24 cellular contexts compared by ENCODE assay signal in the genomic region with DNA sequence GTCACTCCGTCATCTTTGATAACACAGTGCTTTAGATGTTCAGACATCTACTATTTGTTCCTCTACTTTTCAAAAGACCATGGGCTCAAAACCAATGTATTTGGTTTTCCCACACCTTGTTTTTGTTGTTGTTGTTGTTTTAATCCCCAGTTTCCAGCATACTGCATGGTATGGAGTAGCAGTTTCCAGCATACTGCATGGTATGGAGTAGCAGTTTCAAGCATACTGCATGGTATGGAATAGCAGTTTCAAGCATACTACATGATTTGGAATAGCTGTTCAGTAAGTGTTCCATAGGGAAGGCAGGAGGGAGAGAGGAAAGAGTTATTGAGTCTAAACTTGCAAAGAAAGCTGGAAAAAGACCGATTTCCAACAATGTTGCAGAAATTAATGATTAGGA.
DNase-seq lines count a peak whose midpoint lies in the region; ATAC-seq, FAIRE-seq and TF ChIP-seq lines count a peak whose summit lies in the region.
"Had no signal": no experiment of that assay in that cellular context is flagged by ENCODE, and none has a peak within 500 bp of the region (broad histone marks: within the 10 kb centered on the region; RNA-seq: fewer than 3 reads in every experiment).

No MANE protein-coding gene starts in this region.

- no peak for DNase-seq in A549 (ENCODE audit: low read depth in 1 of 2, low spot score in 1 of 2)
- no peak for DNase-seq in GM23338 (ENCODE audit: low spot score)
- no peak for DNase-seq in K562 (ENCODE audit: extremely low read depth in 1 of 4, low spot score in 3 of 4)
- no peak for DNase-seq in keratinocyte (ENCODE audit: low read depth, low spot score)
- DNase-seq in activated CD4-positive, CD25-positive, alpha-beta regulatory T cell treated with anti-CD3 and anti-CD28 coated beads, Interleukin-2, amount 50 U/mL, for 72 hours, result no peak
- DNase-seq in mucosa of descending colon, result no peak
- no peak for DNase-seq in foreskin melanocyte
- DNase-seq: ACHN, Calu3, DMS79 treated with DMSO at 0.1 percent for 48 hours, GF-D8, H7, Karpas-422, NCI-H1092, NCI-H1417 treated with DMSO at 0.1 percent for 48 hours, NCI-H1694 treated with DMSO at 0.1 percent for 48 hours, NCI-H2081, NCI-H2227 treated with DMSO at 0.1 percent for 48 hours, NCI-H526 treated with DMSO at 0.1 percent for 48 hours, Right ventricle myocardium superior, RPMI8226 had no signal

- POLR2A ChIA-PET in A549 (lab: Yijun Ruan, JAX) (no interaction called here), K562 (lab: Yijun Ruan, JAX) (interaction anchor here (0.6 to 0.7 kb wide), 2 partner anchors 9 to 16 kb away, joined by 3 to 4 read pairs; no protein-coding TSS in a partner anchor)

- H3K4me1 ChIP-seq in A549, result no peaks in the 10 kb centered on the region
- H3K4me1 ChIP-seq in GM23338 (ENCODE audit: insufficient read depth), result peaks cover 17% of the 10 kb centered on the region
- H3K4me1 ChIP-seq in K562 (replicated peaks in 1 of 2; ENCODE audit: control insufficient read depth in 2 of 2, insufficient read depth in 2 of 2, low read length in 2 of 2), result no peaks in the 10 kb centered on the region; a peak in 1 of 5 replicates
- H3K4me1 ChIP-seq in keratinocyte (ENCODE audit: control insufficient read depth, extremely low read depth, insufficient read depth, low read length), result no peaks in the 10 kb centered on the region
- no peaks in the 10 kb centered on the region for H3K4me1 ChIP-seq in mucosa of descending colon (ENCODE audit: low read depth)

- no peaks in the 10 kb centered on the region for H3K9me2 ChIP-seq in GM23338 (ENCODE audit: insufficient read depth)

- FAIRE-seq in A549 (lab: Jason Lieb, UNC), result peak; percentile 43
- peak; percentile 35 for FAIRE-seq in K562 (lab: Jason Lieb, UNC)
- peak; percentile 49 for FAIRE-seq in keratinocyte (lab: Jason Lieb, UNC)

- no peak overlapping the region for H3K4me3 Mint-ChIP-seq in GM23338

- no peaks in the 10 kb centered on the region for H3K9me3 ChIP-seq in A549
- H3K9me3 ChIP-seq in K562 (replicated peaks; ENCODE audit: control insufficient read depth, insufficient read depth, low read depth, low read length), result no peaks in the 10 kb centered on the region
- no peaks in the 10 kb centered on the region for H3K9me3 ChIP-seq in keratinocyte (ENCODE audit: control insufficient read depth, low read depth, low read length)
- no peaks in the 10 kb centered on the region for H3K9me3 ChIP-seq in mucosa of descending colon

- H3K9ac ChIP-seq in K562 (ENCODE audit: insufficient read depth in 1 of 2, low read depth in 2 of 2, low read length in 2 of 2) (no peak overlapping the region), keratinocyte (ENCODE audit: control insufficient read depth, extremely low read depth, insufficient read depth, low read length) (no peak overlapping the region)

- H3K79me2 ChIP-seq in GM23338 (replicated peaks; ENCODE audit: insufficient read depth) (no peaks in the 10 kb centered on the region), K562 (ENCODE audit: control insufficient read depth, insufficient read depth, low read length) (no peaks in the 10 kb centered on the region), keratinocyte (ENCODE audit: control insufficient read depth, insufficient read depth, low read length) (no peaks in the 10 kb centered on the region)

- H3K4me2 ChIP-seq in A549 (no peak overlapping the region), GM23338 (no peak overlapping the region), K562 (ENCODE audit: insufficient read depth, low read length) (no peak overlapping the region), keratinocyte (ENCODE audit: control insufficient read depth, extremely low read depth, insufficient read depth, low read depth, low read length) (no peak overlapping the region)

- no peak overlapping the region for H3K4me3 ChIP-seq in A549
- no peak overlapping the region for H3K4me3 ChIP-seq in GM23338
- no peak overlapping the region for H3K4me3 ChIP-seq in K562
- H3K4me3 ChIP-seq in keratinocyte (ENCODE audit: control insufficient read depth in 2 of 3, extremely low read depth in 1 of 3, insufficient read depth in 2 of 3, low read depth in 1 of 3, low read length in 3 of 3), result no peak overlapping the region
- no peak overlapping the region for H3K4me3 ChIP-seq in mucosa of descending colon

- no peaks in the 10 kb centered on the region for H3F3A ChIP-seq in GM23338 (replicated peaks; ENCODE audit: low read depth)

- H3K36me3 ChIP-seq in GM23338 (ENCODE audit: insufficient read depth), result no peaks in the 10 kb centered on the region
- H3K36me3 ChIP-seq in K562 (ENCODE audit: control insufficient read depth, insufficient read depth, low read length), result no peaks in the 10 kb centered on the region
- H3K36me3 ChIP-seq in keratinocyte (ENCODE audit: control insufficient read depth in 2 of 2, extremely low read depth in 1 of 2, insufficient read depth in 2 of 2, low read length in 2 of 2), result no peaks in the 10 kb centered on the region
- H3K36me3 ChIP-seq in mucosa of descending colon (ENCODE audit: low read depth), result no peaks in the 10 kb centered on the region

- CTCF ChIA-PET in A549 (lab: Yijun Ruan, JAX) (no interaction called here), K562 (lab: Yijun Ruan, JAX; ENCODE audit: low intra/inter-chr PET ratio) (no interaction called here)

- H3K36me3 Mint-ChIP-seq in GM23338 (ENCODE audit: low read depth), result no peaks in the 10 kb centered on the region

- H3K27ac ChIP-seq in A549 (no peak overlapping the region), GM23338 (ENCODE audit: low read depth) (no peak overlapping the region), K562 (ENCODE audit: extremely low read depth, low read depth, low read length) (no peak overlapping the region), keratinocyte (ENCODE audit: control insufficient read depth, insufficient read depth, low read length) (no peak overlapping the region)
- H3K27ac ChIP-seq: 22Rv1, HL-60 had no signal

- H2AFZ ChIP-seq in GM23338, result peak overlapping the region; percentile 79; the same call in 1 of the 2 replicates
- H2AFZ ChIP-seq in K562 (ENCODE audit: low read depth, low read length), result no peak overlapping the region
- no peak overlapping the region for H2AFZ ChIP-seq in keratinocyte (ENCODE audit: control insufficient read depth, low read length)

- intact Hi-C loops in K562 (cut with micrococcal nuclease), result no loop called here
- intact Hi-C loops in mucosa of descending colon (cut with DNase I, micrococcal nuclease), result no loop called here

- dilution Hi-C loops in keratinocyte (cut with MboI; ENCODE audit: extremely low pct_ligation_motif_present, low sequenced_read_pairs), result no loop called here

- peaks cover 2% of the 10 kb centered on the region for H3K27me3 Mint-ChIP-seq in GM23338 (ENCODE audit: insufficient read depth, low read depth, poor library complexity)

- H4K20me1 ChIP-seq in GM23338 (replicated peaks; ENCODE audit: insufficient read depth) (no peaks in the 10 kb centered on the region), K562 (replicated peaks; ENCODE audit: control insufficient read depth, insufficient read depth, low read length) (no peaks in the 10 kb centered on the region), keratinocyte (ENCODE audit: control insufficient read depth, extremely low read depth, insufficient read depth, low read length) (no peaks in the 10 kb centered on the region)

- no TSS peak for BruUV-seq in K562 (replicated peaks; lab: Mats Ljungman, UMichigan)

- H3K27me3 ChIP-seq in GM23338 (ENCODE audit: insufficient read depth) (no peaks in the 10 kb centered on the region), K562 (ENCODE audit: control insufficient read depth in 2 of 2, insufficient read depth in 2 of 2, low read length in 2 of 2) (peaks cover 0 to 14% of the 10 kb centered on the region in 2 experiments; a peak in 4 of 5 replicates), keratinocyte (ENCODE audit: control insufficient read depth, extremely low read depth, insufficient read depth, low read length) (no peaks in the 10 kb centered on the region)

- H3K9me3 Mint-ChIP-seq in GM23338, result no peaks in the 10 kb centered on the region; the same call in 2 of the 3 replicates

- H3K4me1 Mint-ChIP-seq in GM23338, result peaks cover 24% of the 10 kb centered on the region

- no peaks in the 10 kb centered on the region for H3K9me1 ChIP-seq in K562 (ENCODE audit: control insufficient read depth, insufficient read depth, low read length)
- H3K9me1 ChIP-seq in keratinocyte (ENCODE audit: control insufficient read depth, extremely low read depth, insufficient read depth, low read length), result no peaks in the 10 kb centered on the region

- ATAC-seq in A549 (peak in 1 of 2 experiments; percentile 50; a peak in 1 of 6 replicates), GM23338 (no peak; the same call in 2 of the 3 replicates), K562 (peak; percentile 45; the same call in 1 of the 3 replicates), mucosa of descending colon (no peak), GM18520 (IDR thresholded peaks at IDR 0.05; ENCODE audit: unreplicated experiment) (no peak)

- 51% methylated on average over 2 of the region's 2 CpGs for WGBS in A549 (ENCODE audit: missing lambda C conversion rate)
- WGBS in K562 (ENCODE audit: insufficient coverage, low coverage, missing lambda C conversion rate), result 33% methylated on average over 2 of the region's 2 CpGs

- TF ChIP-seq EP300 in A549 (IDR thresholded peaks at IDR 0.05) (no peak), K562 (IDR thresholded peaks at IDR 0.05; ENCODE audit: low read length) (no peak)

- no peak for TF ChIP-seq RAD21 in A549 (conservative IDR thresholded peaks at IDR 0.05 in 1 of 2, IDR thresholded peaks at IDR 0.05 in 1 of 2)
- no peak for TF ChIP-seq RAD21 in K562 (CRISPR knock-in tag; conservative IDR thresholded peaks at IDR 0.05 in 1 of 2, IDR thresholded peaks at IDR 0.05 in 1 of 2)

- no peak for TF ChIP-seq CTCF in A549 (IDR thresholded peaks at IDR 0.05)
- no peak for TF ChIP-seq CTCF in GM23338 (conservative IDR thresholded peaks at IDR 0.05; ENCODE audit: low read depth in 2 of 2)
- TF ChIP-seq CTCF in K562 (IDR thresholded peaks at IDR 0.05 in 2 of 3, conservative IDR thresholded peaks at IDR 0.05 in 1 of 3; ENCODE audit: insufficient read depth in 2 of 3, low read depth in 1 of 3, low read length in 3 of 3), result no peak
- TF ChIP-seq CTCF in keratinocyte (optimal IDR thresholded peaks at IDR 0.05 in 1 of 3, IDR thresholded peaks at IDR 0.05 in 1 of 3, conservative IDR thresholded peaks at IDR 0.05 in 1 of 3; ENCODE audit: extremely low read depth in 1 of 3, insufficient read depth in 2 of 3, low read length in 3 of 3), result no peak
- no peak for TF ChIP-seq CTCF in mucosa of descending colon (IDR thresholded peaks at IDR 0.05)

- in situ Hi-C loops in K562 (cut with MboI), result no loop called here

- no peak for TF ChIP-seq POLR2A in A549 (IDR thresholded peaks at IDR 0.05; ENCODE audit: low read length)
- TF ChIP-seq POLR2A in K562 (conservative IDR thresholded peaks at IDR 0.05), result no peak

- no peak overlapping the region for H3K27ac Mint-ChIP-seq in GM23338

TF ChIP-seq in GM23338, 12 proteins besides CTCF, POLR2A, EP300 and RAD21 (continues in another document):
- TF ChIP-seq STAT1 (IDR thresholded peaks at IDR 0.05; ENCODE audit: unreplicated experiment), result no peak
- TF ChIP-seq CREB1 (CRISPR knock-in tag; IDR thresholded peaks at IDR 0.05; ENCODE audit: low read depth), result no peak
- no peak for TF ChIP-seq ZNF114 (CRISPR knock-in tag; IDR thresholded peaks at IDR 0.05)

TF ChIP-seq in K562, 482 proteins besides CTCF, POLR2A, EP300 and RAD21 (continues in another document):
- peak; percentile 21 for TF ChIP-seq RBM25 (IDR thresholded peaks at IDR 0.05; ENCODE audit: low read depth, low read length, severe bottlenecking)
